Comparison of ENCODE assay signal across 21 cellular contexts in genomic region chr12:126582231-126582630, GRCh38.
DNase-seq lines count a peak whose midpoint lies in the region; ATAC-seq, FAIRE-seq and TF ChIP-seq lines count a peak whose summit lies in the region.
"Had no signal": no experiment of that assay in that cellular context is flagged by ENCODE, and none has a peak within 500 bp of the region (broad histone marks: within the 10 kb centered on the region; RNA-seq: fewer than 3 reads in every experiment).

No MANE protein-coding gene starts in this region.

- H3K27me3 ChIP-seq in astrocyte (ENCODE audit: insufficient read depth, low read length), result no peaks in the 10 kb centered on the region
- H3K27me3 ChIP-seq in lower lobe of right lung (ENCODE audit: low read depth), result no peaks in the 10 kb centered on the region
- no peaks in the 10 kb centered on the region for H3K27me3 ChIP-seq in testis

- H3K36me3 ChIP-seq in astrocyte (ENCODE audit: insufficient read depth, low read length), result no peaks in the 10 kb centered on the region
- H3K36me3 ChIP-seq in lower lobe of right lung, result no peaks in the 10 kb centered on the region
- H3K36me3 ChIP-seq in testis (ENCODE audit: low read depth, missing control alignments), result no peaks in the 10 kb centered on the region
- H3K36me3 ChIP-seq: WERI-Rb-1 had no signal

- BruUV-seq in Calu3 (replicated peaks; lab: Mats Ljungman, UMichigan), result no TSS peak

- 52 to 68% methylated on average over 3 of the region's 3 CpGs for WGBS in testis, 2 donors

- H3K4me1 Mint-ChIP-seq in Calu3 (ENCODE audit: low read depth, unreplicated experiment), result no peaks in the 10 kb centered on the region
- H3K4me1 Mint-ChIP-seq in astrocyte (ENCODE audit: low read depth, unreplicated experiment), result no peaks in the 10 kb centered on the region
- no peaks in the 10 kb centered on the region for H3K4me1 Mint-ChIP-seq in stimulated activated effector memory CD8-positive, alpha-beta T cell treated with anti-CD3 and anti-CD28 coated beads, Interleukin-12 subunit alpha, Interleukin-12 subunit beta, amount 100 ng/mL, for 72 hours
- no peaks in the 10 kb centered on the region for H3K4me1 Mint-ChIP-seq in activated T-cell treated with anti-CD3 and anti-CD28 coated beads, Interleukin-2, amount 50 U/mL, for 24 hours (ENCODE audit: low read depth)
- H3K4me1 Mint-ChIP-seq: activated naive CD4-positive, alpha-beta T cell treated with anti-CD3 and anti-CD28 coated beads, Interleukin-2, amount 50 U/mL, for 24 hours; brain; CD8-positive, alpha-beta memory T cell had no signal

- H3K9me3 ChIP-seq in astrocyte (ENCODE audit: insufficient read depth, low read depth, low read length) (no peaks in the 10 kb centered on the region), lower lobe of right lung (no peaks in the 10 kb centered on the region), testis (no peaks in the 10 kb centered on the region)

- peak; percentile 75 to 95 for ATAC-seq in lower lobe of right lung
- ATAC-seq in HG02870 (IDR thresholded peaks at IDR 0.05; ENCODE audit: unreplicated experiment), result no peak
- ATAC-seq in stimulated activated effector memory CD8-positive, alpha-beta T cell treated with anti-CD3 and anti-CD28 coated beads, Interleukin-12 subunit alpha, Interleukin-12 subunit beta, amount 100 ng/mL, for 72 hours, result no peak
- ATAC-seq: activated T-cell treated with anti-CD3 and anti-CD28 coated beads, Interleukin-2, amount 50 U/mL, for 4 hours; esophagus mucosa had no signal

- H3K36me3 Mint-ChIP-seq in Calu3 (ENCODE audit: insufficient read depth, unreplicated experiment) (no peaks in the 10 kb centered on the region), astrocyte (ENCODE audit: low read depth, unreplicated experiment) (no peaks in the 10 kb centered on the region)
- no peaks in the 10 kb centered on the region for H3K36me3 Mint-ChIP-seq in stimulated activated effector memory CD8-positive, alpha-beta T cell treated with anti-CD3 and anti-CD28 coated beads, Interleukin-12 subunit alpha, Interleukin-12 subunit beta, amount 100 ng/mL, for 72 hours
- no peaks in the 10 kb centered on the region for H3K36me3 Mint-ChIP-seq in activated T-cell treated with anti-CD3 and anti-CD28 coated beads, Interleukin-2, amount 50 U/mL, for 24 hours (ENCODE audit: low read depth)
- H3K36me3 Mint-ChIP-seq: activated CD4-positive, alpha-beta memory T cell treated with anti-CD3 and anti-CD28 coated beads for 36 hours; activated naive CD4-positive, alpha-beta T cell treated with anti-CD3 and anti-CD28 coated beads, Interleukin-2, amount 50 U/mL, for 24 hours; brain; CD8-positive, alpha-beta memory T cell had no signal

- no peak overlapping the region for H3K4me3 ChIP-seq in astrocyte (ENCODE audit: insufficient read depth, low read depth, low read length)
- H3K4me3 ChIP-seq in lower lobe of right lung, result no peak overlapping the region
- H3K4me3 ChIP-seq in testis, result no peak overlapping the region

- H3K4me1 ChIP-seq in astrocyte (ENCODE audit: insufficient read depth, low read length) (no peaks in the 10 kb centered on the region), lower lobe of right lung (no peaks in the 10 kb centered on the region), testis (no peaks in the 10 kb centered on the region)

- H3K4me3 Mint-ChIP-seq in Calu3 (ENCODE audit: low read depth, unreplicated experiment) (no peak overlapping the region), astrocyte (ENCODE audit: unreplicated experiment) (no peak overlapping the region)
- H3K4me3 Mint-ChIP-seq in stimulated activated effector memory CD8-positive, alpha-beta T cell treated with anti-CD3 and anti-CD28 coated beads, Interleukin-12 subunit alpha, Interleukin-12 subunit beta, amount 100 ng/mL, for 72 hours, result no peak overlapping the region
- H3K4me3 Mint-ChIP-seq in activated T-cell treated with anti-CD3 and anti-CD28 coated beads, Interleukin-2, amount 50 U/mL, for 24 hours, result no peak overlapping the region
- H3K4me3 Mint-ChIP-seq: activated CD4-positive, alpha-beta memory T cell treated with anti-CD3 and anti-CD28 coated beads for 36 hours; activated naive CD4-positive, alpha-beta T cell treated with anti-CD3 and anti-CD28 coated beads, Interleukin-2, amount 50 U/mL, for 24 hours; activated T-cell treated with anti-CD3 and anti-CD28 coated beads, Interleukin-2, amount 50 U/mL, for 4 hours; brain; CD8-positive, alpha-beta memory T cell; HFFc6 had no signal

- DNase-seq in Calu3 (peak; percentile 58), NCI-H2029 (lab: John Stamatoyannopoulos, UW) (peak; percentile 17), astrocyte (ENCODE audit: low read depth) (peak; percentile 29), lower lobe of right lung (no peak), testis (no peak)
- no peak for DNase-seq in stimulated activated effector memory CD8-positive, alpha-beta T cell treated with anti-CD3 and anti-CD28 coated beads, Interleukin-12 subunit alpha, Interleukin-12 subunit beta, amount 100 ng/mL, for 72 hours (ENCODE audit: low spot score in 2 of 2)
- DNase-seq in activated T-cell treated with anti-CD3 and anti-CD28 coated beads, Interleukin-2, amount 50 U/mL, for 24 hours, result no peak
- DNase-seq: activated CD4-positive, alpha-beta memory T cell treated with anti-CD3 and anti-CD28 coated beads for 36 hours; activated T-cell treated with anti-CD3 and anti-CD28 coated beads, Interleukin-2, amount 50 U/mL, for 4 hours; CD8-positive, alpha-beta memory T cell; dermis blood vessel endothelial cell; HFFc6; NCI-H187; NCI-H69; RPMI8226; T-helper 1 cell; WERI-Rb-1 had no signal

- TF ChIP-seq CTCF in Calu3 (IDR thresholded peaks at IDR 0.05; ENCODE audit: unreplicated experiment) (no peak), astrocyte (IDR thresholded peaks at IDR 0.05; ENCODE audit: insufficient read depth, low read depth, low read length) (no peak), lower lobe of right lung (IDR thresholded peaks at IDR 0.05) (no peak), testis (IDR thresholded peaks at IDR 0.05) (no peak)

- H3K27ac Mint-ChIP-seq in Calu3 (ENCODE audit: unreplicated experiment) (peak overlapping the region; percentile 42), astrocyte (ENCODE audit: unreplicated experiment) (no peak overlapping the region)
- H3K27ac Mint-ChIP-seq in stimulated activated effector memory CD8-positive, alpha-beta T cell treated with anti-CD3 and anti-CD28 coated beads, Interleukin-12 subunit alpha, Interleukin-12 subunit beta, amount 100 ng/mL, for 72 hours, result no peak overlapping the region
- H3K27ac Mint-ChIP-seq in activated T-cell treated with anti-CD3 and anti-CD28 coated beads, Interleukin-2, amount 50 U/mL, for 24 hours, result no peak overlapping the region
- H3K27ac Mint-ChIP-seq: activated CD4-positive, alpha-beta memory T cell treated with anti-CD3 and anti-CD28 coated beads for 36 hours; activated naive CD4-positive, alpha-beta T cell treated with anti-CD3 and anti-CD28 coated beads, Interleukin-2, amount 50 U/mL, for 24 hours; brain; CD8-positive, alpha-beta memory T cell; HFFc6 had no signal

- H3K27me3 Mint-ChIP-seq in Calu3 (ENCODE audit: unreplicated experiment) (no peaks in the 10 kb centered on the region), astrocyte (ENCODE audit: low read depth, unreplicated experiment) (no peaks in the 10 kb centered on the region)
- no peaks in the 10 kb centered on the region for H3K27me3 Mint-ChIP-seq in activated T-cell treated with anti-CD3 and anti-CD28 coated beads, Interleukin-2, amount 50 U/mL, for 24 hours
- H3K27me3 Mint-ChIP-seq: activated CD4-positive, alpha-beta memory T cell treated with anti-CD3 and anti-CD28 coated beads for 36 hours; activated naive CD4-positive, alpha-beta T cell treated with anti-CD3 and anti-CD28 coated beads, Interleukin-2, amount 50 U/mL, for 24 hours had no signal

- no peak overlapping the region for H3K27ac ChIP-seq in astrocyte (ENCODE audit: low read depth, low read length)
- no peak overlapping the region for H3K27ac ChIP-seq in lower lobe of right lung
- no peak overlapping the region for H3K27ac ChIP-seq in testis
- H3K27ac ChIP-seq: WERI-Rb-1 had no signal

- no peak for TF ChIP-seq POLR2A in testis (IDR thresholded peaks at IDR 0.05)

- no peak overlapping the region for H3K4me2 ChIP-seq in astrocyte (ENCODE audit: low read length)

- no peaks in the 10 kb centered on the region for H4K20me1 ChIP-seq in astrocyte (ENCODE audit: insufficient read depth, low read length)

- CTCF ChIA-PET in Calu3 (lab: Charles Lee), result no interaction called here

- FAIRE-seq in astrocyte (lab: Jason Lieb, UNC), result no peak

- H3K79me2 ChIP-seq in astrocyte (ENCODE audit: insufficient read depth, low read length), result no peaks in the 10 kb centered on the region

- no peak overlapping the region for H3K9ac ChIP-seq in astrocyte (ENCODE audit: low read length)

- no peak overlapping the region for H2AFZ ChIP-seq in astrocyte (ENCODE audit: low read depth, low read length)

- intact Hi-C loops in Calu3 (cut with micrococcal nuclease; ENCODE audit: unreplicated experiment), result loop anchor here (1.0 kb wide), 1 partner anchor 531 kb away; no protein-coding TSS in a partner anchor
- intact Hi-C loops in lower lobe of right lung (cut with DNase I), result no loop called here
- intact Hi-C loops in testis (cut with DNase I; ENCODE audit: low total_unique reads), result no loop called here

- no peaks in the 10 kb centered on the region for H3K9me3 Mint-ChIP-seq in Calu3 (ENCODE audit: low read depth, unreplicated experiment)
- H3K9me3 Mint-ChIP-seq in astrocyte (ENCODE audit: unreplicated experiment), result no peaks in the 10 kb centered on the region
- no peaks in the 10 kb centered on the region for H3K9me3 Mint-ChIP-seq in stimulated activated effector memory CD8-positive, alpha-beta T cell treated with anti-CD3 and anti-CD28 coated beads, Interleukin-12 subunit alpha, Interleukin-12 subunit beta, amount 100 ng/mL, for 72 hours
- peaks cover 2% of the 10 kb centered on the region for H3K9me3 Mint-ChIP-seq in activated T-cell treated with anti-CD3 and anti-CD28 coated beads, Interleukin-2, amount 50 U/mL, for 24 hours
- H3K9me3 Mint-ChIP-seq: activated CD4-positive, alpha-beta memory T cell treated with anti-CD3 and anti-CD28 coated beads for 36 hours; CD8-positive, alpha-beta memory T cell had no signal

Comparison
In these comparisons a context has a peak if more than half of its experiments do, and no peak if none do; other contexts are left out.
1. DNase-seq: peak in Calu3 (single experiment), NCI-H2029 (single experiment) and astrocyte (single experiment); none in lower lobe of right lung (single experiment), testis (single experiment), stimulated activated effector memory CD8-positive, alpha-beta T cell treated with anti-CD3 and anti-CD28 coated beads, Interleukin-12 subunit alpha, Interleukin-12 subunit beta, amount 100 ng/mL, for 72 hours (0 of 2) and activated T-cell treated with anti-CD3 and anti-CD28 coated beads, Interleukin-2, amount 50 U/mL, for 24 hours (single experiment).
2. ATAC-seq: peak in lower lobe of right lung (2 of 2); none in HG02870 (single experiment) and stimulated activated effector memory CD8-positive, alpha-beta T cell treated with anti-CD3 and anti-CD28 coated beads, Interleukin-12 subunit alpha, Interleukin-12 subunit beta, amount 100 ng/mL, for 72 hours (single experiment).